1 cellular context compared by ENCODE assay signal in the genomic region with DNA sequence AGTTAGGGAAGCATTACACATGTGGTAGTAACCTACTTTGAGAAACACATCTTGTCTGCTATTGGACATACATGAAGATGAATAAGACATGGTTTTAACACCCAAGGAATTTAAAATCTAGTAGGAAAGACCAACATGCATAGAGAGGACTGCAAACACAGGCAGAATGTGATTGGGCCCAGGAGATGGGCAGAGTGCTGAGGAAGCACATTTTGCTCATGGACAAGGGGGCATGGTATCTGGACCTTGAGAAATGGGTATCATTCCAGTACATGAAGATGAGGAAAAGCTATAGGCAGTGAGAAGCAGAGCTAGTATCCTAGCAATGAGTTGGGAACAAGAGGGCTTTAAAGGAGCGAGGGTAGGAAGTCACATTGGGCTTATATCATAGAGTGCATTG.
A peak's percentile ranks its signal among the peaks of the same experiment; 100 is the strongest.
TF ChIP-seq lines count a peak whose summit lies in the region.

No MANE protein-coding gene starts in this region.

TF ChIP-seq in HepG2, 621 proteins besides CTCF, POLR2A, EP300 and RAD21 (continued from another document):
- TF ChIP-seq, protein P1, sequence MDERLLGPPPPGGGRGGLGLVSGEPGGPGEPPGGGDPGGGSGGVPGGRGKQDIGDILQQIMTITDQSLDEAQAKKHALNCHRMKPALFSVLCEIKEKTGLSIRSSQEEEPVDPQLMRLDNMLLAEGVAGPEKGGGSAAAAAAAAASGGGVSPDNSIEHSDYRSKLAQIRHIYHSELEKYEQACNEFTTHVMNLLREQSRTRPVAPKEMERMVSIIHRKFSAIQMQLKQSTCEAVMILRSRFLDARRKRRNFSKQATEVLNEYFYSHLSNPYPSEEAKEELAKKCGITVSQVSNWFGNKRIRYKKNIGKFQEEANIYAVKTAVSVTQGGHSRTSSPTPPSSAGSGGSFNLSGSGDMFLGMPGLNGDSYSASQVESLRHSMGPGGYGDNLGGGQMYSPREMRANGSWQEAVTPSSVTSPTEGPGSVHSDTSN (CRISPR knock-in tag; IDR thresholded peaks at IDR 0.05), result no peak
- TF ChIP-seq NFE2L2 (IDR thresholded peaks at IDR 0.05; ENCODE audit: low read length) (no peak), SNAPC2 (CRISPR knock-in tag; IDR thresholded peaks at IDR 0.05) (no peak), TCF7 (IDR thresholded peaks at IDR 0.05; ENCODE audit: low read depth) (no peak), MAFF (IDR thresholded peaks at IDR 0.05; ENCODE audit: low read depth, low read length) (0 out of 2 replicates have a peak, but pooled peaks have one; percentile 48)
- TF ChIP-seq, protein P2, sequence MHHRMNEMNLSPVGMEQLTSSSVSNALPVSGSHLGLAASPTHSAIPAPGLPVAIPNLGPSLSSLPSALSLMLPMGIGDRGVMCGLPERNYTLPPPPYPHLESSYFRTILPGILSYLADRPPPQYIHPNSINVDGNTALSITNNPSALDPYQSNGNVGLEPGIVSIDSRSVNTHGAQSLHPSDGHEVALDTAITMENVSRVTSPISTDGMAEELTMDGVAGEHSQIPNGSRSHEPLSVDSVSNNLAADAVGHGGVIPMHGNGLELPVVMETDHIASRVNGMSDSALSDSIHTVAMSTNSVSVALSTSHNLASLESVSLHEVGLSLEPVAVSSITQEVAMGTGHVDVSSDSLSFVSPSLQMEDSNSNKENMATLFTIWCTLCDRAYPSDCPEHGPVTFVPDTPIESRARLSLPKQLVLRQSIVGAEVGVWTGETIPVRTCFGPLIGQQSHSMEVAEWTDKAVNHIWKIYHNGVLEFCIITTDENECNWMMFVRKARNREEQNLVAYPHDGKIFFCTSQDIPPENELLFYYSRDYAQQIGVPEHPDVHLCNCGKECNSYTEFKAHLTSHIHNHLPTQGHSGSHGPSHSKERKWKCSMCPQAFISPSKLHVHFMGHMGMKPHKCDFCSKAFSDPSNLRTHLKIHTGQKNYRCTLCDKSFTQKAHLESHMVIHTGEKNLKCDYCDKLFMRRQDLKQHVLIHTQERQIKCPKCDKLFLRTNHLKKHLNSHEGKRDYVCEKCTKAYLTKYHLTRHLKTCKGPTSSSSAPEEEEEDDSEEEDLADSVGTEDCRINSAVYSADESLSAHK (CRISPR knock-in tag; IDR thresholded peaks at IDR 0.05; ENCODE audit: borderline replicate concordance), result no peak
- TF ChIP-seq, protein P3, sequence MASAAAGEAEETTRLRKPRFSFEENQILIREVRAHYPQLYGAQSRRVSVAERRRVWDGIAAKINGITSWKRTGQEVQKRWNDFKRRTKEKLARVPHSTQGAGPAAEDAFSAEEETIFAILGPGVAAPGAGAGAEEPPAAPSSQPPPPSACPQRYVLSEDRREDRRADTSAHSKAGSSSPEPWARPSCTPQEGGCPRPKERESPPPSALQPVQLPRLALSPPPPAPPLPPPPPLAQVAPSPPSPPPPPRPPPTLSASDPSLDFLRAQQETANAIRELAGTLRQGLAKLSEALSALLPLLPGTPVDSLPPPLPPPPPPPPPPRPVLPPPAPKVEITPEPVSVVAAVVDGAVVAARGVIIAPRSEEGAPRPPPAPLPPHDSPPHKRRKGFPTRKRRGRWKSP (CRISPR knock-in tag; IDR thresholded peaks at IDR 0.05), result no peak
- TF ChIP-seq, protein P4, sequence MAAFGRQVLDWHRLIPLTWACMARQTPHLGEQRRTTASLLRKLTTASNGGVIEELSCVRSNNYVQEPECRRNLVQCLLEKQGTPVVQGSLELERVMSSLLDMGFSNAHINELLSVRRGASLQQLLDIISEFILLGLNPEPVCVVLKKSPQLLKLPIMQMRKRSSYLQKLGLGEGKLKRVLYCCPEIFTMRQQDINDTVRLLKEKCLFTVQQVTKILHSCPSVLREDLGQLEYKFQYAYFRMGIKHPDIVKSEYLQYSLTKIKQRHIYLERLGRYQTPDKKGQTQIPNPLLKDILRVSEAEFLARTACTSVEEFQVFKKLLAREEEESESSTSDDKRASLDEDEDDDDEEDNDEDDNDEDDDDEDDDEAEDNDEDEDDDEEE (CRISPR knock-in tag; IDR thresholded peaks at IDR 0.05), result no peak
